1 cellular context compared by ENCODE assay signal in the genomic region with DNA sequence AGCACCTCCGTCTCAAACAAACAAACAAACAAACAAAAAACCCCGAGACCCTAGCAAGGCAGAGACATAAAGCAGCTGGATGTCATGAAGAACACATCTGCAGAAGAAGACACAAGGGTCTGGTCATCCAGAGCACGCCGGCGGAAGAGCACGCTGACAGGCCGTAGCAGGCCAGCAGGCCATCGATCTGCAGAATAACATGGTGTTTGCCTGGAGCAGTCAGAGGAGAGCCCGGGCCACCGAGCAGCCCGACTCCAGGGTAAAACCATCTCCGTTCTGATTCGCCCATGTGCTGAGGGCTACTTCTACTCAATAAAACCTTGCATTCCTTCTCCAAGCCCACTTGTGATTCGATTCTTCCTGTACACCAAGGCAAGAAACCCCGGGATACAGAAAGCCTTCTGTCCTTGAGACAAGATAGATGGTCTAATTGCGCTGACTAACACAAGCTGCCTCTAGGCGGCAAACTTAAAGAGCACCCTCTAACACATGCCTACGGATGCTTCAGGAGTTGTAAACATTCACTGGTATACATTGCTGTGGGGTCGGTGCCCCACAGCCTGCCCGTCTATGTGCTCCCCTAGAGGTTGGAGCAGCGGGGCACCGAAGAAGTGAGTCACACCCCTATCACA.
TF ChIP-seq lines count a peak whose summit lies in the region.

No MANE protein-coding gene starts in this region.

TF ChIP-seq in WTC11, 78 proteins besides CTCF, POLR2A, EP300 and RAD21 (continued from another document):
- TF ChIP-seq, protein P1, sequence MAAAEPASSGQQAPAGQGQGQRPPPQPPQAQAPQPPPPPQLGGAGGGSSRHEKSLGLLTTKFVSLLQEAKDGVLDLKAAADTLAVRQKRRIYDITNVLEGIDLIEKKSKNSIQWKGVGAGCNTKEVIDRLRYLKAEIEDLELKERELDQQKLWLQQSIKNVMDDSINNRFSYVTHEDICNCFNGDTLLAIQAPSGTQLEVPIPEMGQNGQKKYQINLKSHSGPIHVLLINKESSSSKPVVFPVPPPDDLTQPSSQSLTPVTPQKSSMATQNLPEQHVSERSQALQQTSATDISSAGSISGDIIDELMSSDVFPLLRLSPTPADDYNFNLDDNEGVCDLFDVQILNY (CRISPR knock-in tag; IDR thresholded peaks at IDR 0.05): no peak
- TF ChIP-seq, protein P2, sequence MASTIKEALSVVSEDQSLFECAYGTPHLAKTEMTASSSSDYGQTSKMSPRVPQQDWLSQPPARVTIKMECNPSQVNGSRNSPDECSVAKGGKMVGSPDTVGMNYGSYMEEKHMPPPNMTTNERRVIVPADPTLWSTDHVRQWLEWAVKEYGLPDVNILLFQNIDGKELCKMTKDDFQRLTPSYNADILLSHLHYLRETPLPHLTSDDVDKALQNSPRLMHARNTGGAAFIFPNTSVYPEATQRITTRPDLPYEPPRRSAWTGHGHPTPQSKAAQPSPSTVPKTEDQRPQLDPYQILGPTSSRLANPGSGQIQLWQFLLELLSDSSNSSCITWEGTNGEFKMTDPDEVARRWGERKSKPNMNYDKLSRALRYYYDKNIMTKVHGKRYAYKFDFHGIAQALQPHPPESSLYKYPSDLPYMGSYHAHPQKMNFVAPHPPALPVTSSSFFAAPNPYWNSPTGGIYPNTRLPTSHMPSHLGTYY (CRISPR knock-in tag; IDR thresholded peaks at IDR 0.05): no peak
- TF ChIP-seq GABPB1 (CRISPR knock-in tag; IDR thresholded peaks at IDR 0.05) (no peak), FOXJ3 (CRISPR knock-in tag; IDR thresholded peaks at IDR 0.05; ENCODE audit: borderline replicate concordance) (no peak), RELA (CRISPR knock-in tag; IDR thresholded peaks at IDR 0.05; ENCODE audit: borderline replicate concordance) (no peak)
